ENCODE assay signal across 10 cellular contexts in genomic region chr15:50066202-50066601, GRCh38. TPM values are rescaled to one million over a fixed set of nuclear protein-coding genes. Genes with fewer than 3 reads are reported as not detected.
DNase-seq lines count a peak whose midpoint lies in the region; ATAC-seq and TF ChIP-seq lines count a peak whose summit lies in the region.
"Had no signal": no experiment of that assay in that cellular context is flagged by ENCODE, and none has a peak within 500 bp of the region (broad histone marks: within the 10 kb centered on the region; RNA-seq: fewer than 3 reads in every experiment).

No MANE protein-coding gene starts in this region.

- no peak overlapping the region for H3K9ac ChIP-seq in Karpas-422 (ENCODE audit: low read length)

- no peak overlapping the region for H3K4me2 ChIP-seq in Karpas-422 (ENCODE audit: low read depth, low read length, poor library complexity, severe bottlenecking)

- H3K27me3 Mint-ChIP-seq in activated CD8-positive, alpha-beta T cell treated with anti-CD3 and anti-CD28 coated beads for 36 hours: peaks cover 21% of the 10 kb centered on the region
- H3K27me3 Mint-ChIP-seq in mesothelial cell of epicardium (ENCODE audit: low read depth): no peaks in the 10 kb centered on the region

- ATAC-seq in HG02938 (IDR thresholded peaks at IDR 0.05; ENCODE audit: unreplicated experiment): peak; percentile 70
- peak; percentile 90 for ATAC-seq in activated CD8-positive, alpha-beta T cell treated with anti-CD3 and anti-CD28 coated beads for 36 hours
- ATAC-seq in GM21515 (IDR thresholded peaks at IDR 0.05; ENCODE audit: unreplicated experiment): no peak

- H2AFZ ChIP-seq in Karpas-422 (ENCODE audit: low read length): no peak overlapping the region

- no peaks in the 10 kb centered on the region for H3K36me3 Mint-ChIP-seq in activated CD8-positive, alpha-beta T cell treated with anti-CD3 and anti-CD28 coated beads for 36 hours (ENCODE audit: low read depth)
- H3K36me3 Mint-ChIP-seq in mesothelial cell of epicardium: no peaks in the 10 kb centered on the region

- no peak overlapping the region for H3K4me3 ChIP-seq in Karpas-422 (ENCODE audit: low read length)

- peak overlapping the region; percentile 10 for H3K27ac Mint-ChIP-seq in activated CD8-positive, alpha-beta T cell treated with anti-CD3 and anti-CD28 coated beads for 36 hours
- no peak overlapping the region for H3K27ac Mint-ChIP-seq in mesothelial cell of epicardium

- no peak for TF ChIP-seq CTCF in activated CD8-positive, alpha-beta T cell treated with anti-CD3 and anti-CD28 coated beads for 36 hours (IDR thresholded peaks at IDR 0.05)
- no peak for TF ChIP-seq CTCF in mesothelial cell of epicardium (IDR thresholded peaks at IDR 0.05; ENCODE audit: unreplicated experiment)

- no peaks in the 10 kb centered on the region for H3K36me3 ChIP-seq in Karpas-422 (ENCODE audit: insufficient read depth, low read length)

- peaks cover 20% of the 10 kb centered on the region for H3K4me1 Mint-ChIP-seq in activated CD8-positive, alpha-beta T cell treated with anti-CD3 and anti-CD28 coated beads for 36 hours (ENCODE audit: low read depth)
- H3K4me1 Mint-ChIP-seq in mesothelial cell of epicardium: no peaks in the 10 kb centered on the region

- CTCF ChIA-PET in activated CD8-positive, alpha-beta T cell treated with anti-CD3 and anti-CD28 coated beads for 36 hours (lab: Charles Lee): interaction anchor here (2.2 kb wide), 1 partner anchor 14 kb away, joined by 7 read pairs; no protein-coding TSS in a partner anchor

- intact Hi-C loops in activated CD8-positive, alpha-beta T cell treated with anti-CD3 and anti-CD28 coated beads for 36 hours (cut with micrococcal nuclease): no loop called here

- POLR2A ChIA-PET in activated CD8-positive, alpha-beta T cell treated with anti-CD3 and anti-CD28 coated beads for 36 hours (lab: Charles Lee): interaction anchor here (0.9 kb wide), 1 partner anchor 9 kb away, joined by 3 read pairs; no protein-coding TSS in a partner anchor

- no peaks in the 10 kb centered on the region for H3K9me2 ChIP-seq in Karpas-422 (replicated peaks; ENCODE audit: insufficient read depth, low read length)

- H3K4me3 Mint-ChIP-seq in activated CD8-positive, alpha-beta T cell treated with anti-CD3 and anti-CD28 coated beads for 36 hours: no peak overlapping the region
- H3K4me3 Mint-ChIP-seq in mesothelial cell of epicardium: no peak overlapping the region

- H3K4me1 ChIP-seq in Karpas-422 (ENCODE audit: low read length): no peaks in the 10 kb centered on the region

- no peaks in the 10 kb centered on the region for H3K9me3 ChIP-seq in Karpas-422 (ENCODE audit: low read length)

- H3K27me3 ChIP-seq in Karpas-422 (ENCODE audit: low read length): no peaks in the 10 kb centered on the region

- H4K20me1 ChIP-seq in Karpas-422 (ENCODE audit: insufficient read depth, low read depth, low read length): no peaks in the 10 kb centered on the region

- peak; percentile 29 for DNase-seq in DMS53 treated with DMSO at 0.1 percent for 48 hours (lab: John Stamatoyannopoulos, UW; ENCODE audit: unreplicated experiment)
- DNase-seq in activated CD8-positive, alpha-beta T cell treated with anti-CD3 and anti-CD28 coated beads for 36 hours: peak; percentile 47
- peak; percentile 46 for DNase-seq in kidney tubule cell (ENCODE audit: low spot score)
- DNase-seq in Karpas-422: no peak
- DNase-seq in NCI-H2081 treated with DMSO at 0.1 percent for 48 hours (lab: John Stamatoyannopoulos, UW): no peak
- DNase-seq in mesothelial cell of epicardium (ENCODE audit: low spot score in 2 of 2, unreplicated experiment in 2 of 2): no peak
- DNase-seq: glutamatergic neuron, NCI-H2171 treated with DMSO at 0.1 percent for 48 hours had no signal

- no peaks in the 10 kb centered on the region for H3K79me2 ChIP-seq in Karpas-422 (ENCODE audit: low read length)

- no peaks in the 10 kb centered on the region for H3K9me3 Mint-ChIP-seq in activated CD8-positive, alpha-beta T cell treated with anti-CD3 and anti-CD28 coated beads for 36 hours
- no peaks in the 10 kb centered on the region for H3K9me3 Mint-ChIP-seq in mesothelial cell of epicardium

- no peak overlapping the region for H3K27ac ChIP-seq in Karpas-422 (ENCODE audit: low read length)

RNA-seq across cellular contexts. Expression of gene ATP8B4, which starts 52.8 kb away (rescaled TPM):
- total RNA-seq in activated CD8-positive, alpha-beta T cell treated with anti-CD3 and anti-CD28 coated beads for 36 hours: 1 to 10 TPM; 4.6 to 5.8 TPM
- total RNA-seq in Karpas-422 (2014; rRNA removed; shearing (Covaris generic); ENCODE audit: low replicate concordance): not detected in 2 replicates
- total RNA-seq in mesothelial cell of epicardium: 1.4 to 2.1 TPM (median 1.8 TPM) in 3 replicates

Comparison
In these comparisons a context has a peak if more than half of its experiments do, and no peak if none do; other contexts are left out.
1. DNase-seq: peak in DMS53 treated with DMSO at 0.1 percent for 48 hours (single experiment), activated CD8-positive, alpha-beta T cell treated with anti-CD3 and anti-CD28 coated beads for 36 hours (single experiment) and kidney tubule cell (single experiment); none in Karpas-422 (single experiment), NCI-H2081 treated with DMSO at 0.1 percent for 48 hours (single experiment) and mesothelial cell of epicardium (0 of 2).